2 cellular contexts compared by ENCODE assay signal in the genomic region with DNA sequence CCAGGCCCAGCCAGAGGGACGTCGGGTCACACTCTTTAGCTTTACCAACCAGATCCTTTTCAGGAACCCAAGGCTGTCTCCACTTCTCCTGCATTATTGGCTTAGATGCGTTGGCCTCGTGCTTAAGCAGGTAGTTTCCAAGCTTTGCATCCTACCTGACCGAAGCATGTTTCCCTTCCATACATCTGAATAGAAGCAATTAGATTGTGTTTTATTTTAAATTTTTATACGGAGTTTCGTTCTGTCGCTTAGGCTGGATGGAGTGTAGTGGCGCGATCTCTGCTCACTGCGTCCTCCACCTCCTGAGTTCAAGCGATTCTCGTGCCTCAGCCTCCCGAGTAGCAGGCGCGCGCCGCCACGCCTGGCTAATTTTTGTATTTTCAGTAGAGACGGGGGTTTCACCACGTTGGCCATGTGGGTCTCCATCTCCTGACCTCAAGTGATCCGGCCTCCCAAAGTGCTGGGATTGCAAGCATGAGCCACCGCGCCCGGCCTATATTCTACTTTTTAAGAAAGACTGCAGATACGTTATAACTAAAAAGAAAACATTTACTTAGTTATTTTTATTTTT.
TF ChIP-seq lines count a peak whose summit lies in the region.

No MANE protein-coding gene starts in this region.

TF ChIP-seq in HCT116, 20 proteins besides CTCF, POLR2A, EP300 and RAD21 (continued from another document):
- TF ChIP-seq, protein P1, sequence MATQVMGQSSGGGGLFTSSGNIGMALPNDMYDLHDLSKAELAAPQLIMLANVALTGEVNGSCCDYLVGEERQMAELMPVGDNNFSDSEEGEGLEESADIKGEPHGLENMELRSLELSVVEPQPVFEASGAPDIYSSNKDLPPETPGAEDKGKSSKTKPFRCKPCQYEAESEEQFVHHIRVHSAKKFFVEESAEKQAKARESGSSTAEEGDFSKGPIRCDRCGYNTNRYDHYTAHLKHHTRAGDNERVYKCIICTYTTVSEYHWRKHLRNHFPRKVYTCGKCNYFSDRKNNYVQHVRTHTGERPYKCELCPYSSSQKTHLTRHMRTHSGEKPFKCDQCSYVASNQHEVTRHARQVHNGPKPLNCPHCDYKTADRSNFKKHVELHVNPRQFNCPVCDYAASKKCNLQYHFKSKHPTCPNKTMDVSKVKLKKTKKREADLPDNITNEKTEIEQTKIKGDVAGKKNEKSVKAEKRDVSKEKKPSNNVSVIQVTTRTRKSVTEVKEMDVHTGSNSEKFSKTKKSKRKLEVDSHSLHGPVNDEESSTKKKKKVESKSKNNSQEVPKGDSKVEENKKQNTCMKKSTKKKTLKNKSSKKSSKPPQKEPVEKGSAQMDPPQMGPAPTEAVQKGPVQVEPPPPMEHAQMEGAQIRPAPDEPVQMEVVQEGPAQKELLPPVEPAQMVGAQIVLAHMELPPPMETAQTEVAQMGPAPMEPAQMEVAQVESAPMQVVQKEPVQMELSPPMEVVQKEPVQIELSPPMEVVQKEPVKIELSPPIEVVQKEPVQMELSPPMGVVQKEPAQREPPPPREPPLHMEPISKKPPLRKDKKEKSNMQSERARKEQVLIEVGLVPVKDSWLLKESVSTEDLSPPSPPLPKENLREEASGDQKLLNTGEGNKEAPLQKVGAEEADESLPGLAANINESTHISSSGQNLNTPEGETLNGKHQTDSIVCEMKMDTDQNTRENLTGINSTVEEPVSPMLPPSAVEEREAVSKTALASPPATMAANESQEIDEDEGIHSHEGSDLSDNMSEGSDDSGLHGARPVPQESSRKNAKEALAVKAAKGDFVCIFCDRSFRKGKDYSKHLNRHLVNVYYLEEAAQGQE (IDR thresholded peaks at IDR 0.05; ENCODE audit: low read depth) = no peak
- TF ChIP-seq YY1 (IDR thresholded peaks at IDR 0.05; ENCODE audit: extremely low read depth, insufficient replicate concordance, low read depth, low read length) (no peak), ELF1 (IDR thresholded peaks at IDR 0.05; ENCODE audit: borderline replicate concordance, low read depth) (no peak), CBX3 (IDR thresholded peaks at IDR 0.05; ENCODE audit: low read depth) (no peak), MAX (IDR thresholded peaks at IDR 0.05) (no peak), JUND (IDR thresholded peaks at IDR 0.05) (no peak), EZH2 (IDR thresholded peaks at IDR 0.05) (no peak)
- TF ChIP-seq, protein P2, sequence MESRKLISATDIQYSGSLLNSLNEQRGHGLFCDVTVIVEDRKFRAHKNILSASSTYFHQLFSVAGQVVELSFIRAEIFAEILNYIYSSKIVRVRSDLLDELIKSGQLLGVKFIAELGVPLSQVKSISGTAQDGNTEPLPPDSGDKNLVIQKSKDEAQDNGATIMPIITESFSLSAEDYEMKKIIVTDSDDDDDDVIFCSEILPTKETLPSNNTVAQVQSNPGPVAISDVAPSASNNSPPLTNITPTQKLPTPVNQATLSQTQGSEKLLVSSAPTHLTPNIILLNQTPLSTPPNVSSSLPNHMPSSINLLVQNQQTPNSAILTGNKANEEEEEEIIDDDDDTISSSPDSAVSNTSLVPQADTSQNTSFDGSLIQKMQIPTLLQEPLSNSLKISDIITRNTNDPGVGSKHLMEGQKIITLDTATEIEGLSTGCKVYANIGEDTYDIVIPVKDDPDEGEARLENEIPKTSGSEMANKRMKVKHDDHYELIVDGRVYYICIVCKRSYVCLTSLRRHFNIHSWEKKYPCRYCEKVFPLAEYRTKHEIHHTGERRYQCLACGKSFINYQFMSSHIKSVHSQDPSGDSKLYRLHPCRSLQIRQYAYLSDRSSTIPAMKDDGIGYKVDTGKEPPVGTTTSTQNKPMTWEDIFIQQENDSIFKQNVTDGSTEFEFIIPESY (IDR thresholded peaks at IDR 0.05; ENCODE audit: extremely low read depth, insufficient replicate concordance, low read length) = no peak

TF ChIP-seq in neural cell, 6 proteins besides CTCF, POLR2A, EP300 and RAD21 (continued from another document):
- TF ChIP-seq, protein P1 (IDR thresholded peaks at IDR 0.05; ENCODE audit: borderline replicate concordance) = no peak
